ENCODE assay signal across 8 cellular contexts in the genomic region with DNA sequence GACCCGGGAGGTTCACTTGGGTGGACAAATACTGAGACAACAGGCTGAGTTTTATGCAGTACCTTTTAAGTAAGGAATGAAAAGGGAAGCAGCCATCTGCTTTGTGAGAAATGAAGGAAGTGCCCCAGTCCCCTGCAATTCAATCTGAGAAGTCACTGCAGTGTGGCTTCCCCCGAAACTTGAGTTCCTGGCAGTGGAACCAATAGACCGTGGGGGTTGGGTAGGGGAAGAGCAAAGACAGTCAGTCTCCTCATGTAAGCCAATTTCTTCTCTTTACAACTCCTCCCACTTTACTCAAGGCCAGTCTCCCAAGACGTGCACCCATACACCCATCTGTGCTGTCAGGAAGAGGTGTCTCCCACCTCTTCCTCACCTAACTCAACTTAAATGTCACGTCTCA.
A peak's percentile ranks its signal among the peaks of the same experiment; 100 is the strongest.
DNase-seq lines count a peak whose midpoint lies in the region; ATAC-seq and TF ChIP-seq lines count a peak whose summit lies in the region.

No MANE protein-coding gene starts in this region.

- H3K27ac Mint-ChIP-seq in endodermal cell = peak overlapping the region; percentile 40

- no peak overlapping the region for H3K4me3 ChIP-seq in endodermal cell (ENCODE audit: low read length)

- H3K4me1 ChIP-seq in endodermal cell (ENCODE audit: control insufficient read depth, insufficient read depth, low read length) = peaks cover 5% of the 10 kb centered on the region

- H3K27ac ChIP-seq in endodermal cell (ENCODE audit: low read depth, low read length) = no peak overlapping the region

- WGBS in endodermal cell (ENCODE audit: insufficient coverage in 1 of 2, insufficient read length in 1 of 2), 2 experiments = 91 to 100% methylated on average over 2 to 5 of the region's 5 CpGs

- H3K36me3 ChIP-seq in endodermal cell (ENCODE audit: control insufficient read depth, insufficient read depth, low read length) = no peaks in the 10 kb centered on the region

- ATAC-seq in GM21360 (IDR thresholded peaks at IDR 0.05; ENCODE audit: unreplicated experiment) (peak; percentile 91), HG03469 (IDR thresholded peaks at IDR 0.05; ENCODE audit: unreplicated experiment) (peak; percentile 83)

- no peaks in the 10 kb centered on the region for H3K9me3 ChIP-seq in endodermal cell (ENCODE audit: control insufficient read depth, low read length)

- H3K27me3 ChIP-seq in endodermal cell (ENCODE audit: control insufficient read depth, insufficient read depth, low read length, poor library complexity, severe bottlenecking) = no peaks in the 10 kb centered on the region

- peaks cover 13% of the 10 kb centered on the region for H3K4me1 Mint-ChIP-seq in endodermal cell

- DNase-seq in GM10266 (ENCODE audit: extremely low spot score) (peak; percentile 31), endodermal cell (peak; percentile 61), DMS153 (lab: John Stamatoyannopoulos, UW) (no peak), NCI-H2196 (lab: John Stamatoyannopoulos, UW; ENCODE audit: unreplicated experiment) (no peak), NCI-H2196 treated with DMSO at 0.1 percent for 48 hours (lab: John Stamatoyannopoulos, UW; ENCODE audit: unreplicated experiment) (no peak), NCI-H1930 (lab: John Stamatoyannopoulos, UW) (no peak)

- H3K9ac ChIP-seq in endodermal cell (ENCODE audit: extremely low read depth, low read length, poor library complexity, severe bottlenecking) = no peak overlapping the region

- H3K36me3 Mint-ChIP-seq in endodermal cell (ENCODE audit: low read depth) = no peaks in the 10 kb centered on the region

- H3K9me3 Mint-ChIP-seq in endodermal cell = no peaks in the 10 kb centered on the region

- no peak overlapping the region for H3K4me3 Mint-ChIP-seq in endodermal cell

- TF ChIP-seq CTCF in GM10266 (IDR thresholded peaks at IDR 0.05; ENCODE audit: control insufficient read depth, insufficient read depth, low read depth, missing control alignments) (no peak), endodermal cell (conservative IDR thresholded peaks at IDR 0.05) (no peak)

- H3K27me3 Mint-ChIP-seq in endodermal cell (ENCODE audit: insufficient read depth) = no peaks in the 10 kb centered on the region

Comparison
In these comparisons a context has a peak if more than half of its experiments do, and no peak if none do; other contexts are left out.
1. DNase-seq: peak in GM10266 (single experiment) and endodermal cell (single experiment); none in DMS153 (single experiment), NCI-H2196 (single experiment), NCI-H2196 treated with DMSO at 0.1 percent for 48 hours (single experiment) and NCI-H1930 (0 of 2).